In genomic region chr1:26838474-26839338, GRCh38 we compare ENCODE assay signal across 8 cellular contexts.
DNase-seq lines count a peak whose midpoint lies in the region; ATAC-seq and TF ChIP-seq lines count a peak whose summit lies in the region.

No MANE protein-coding gene starts in this region.

- DNase-seq in RWPE1 (ENCODE audit: low spot score) (no peak), NCI-H345 (lab: John Stamatoyannopoulos, UW) (no peak), NCI-H2081 treated with DMSO at 0.1 percent for 48 hours (lab: John Stamatoyannopoulos, UW) (no peak), DMS 273 treated with DMSO at 0.1 percent for 48 hours (lab: John Stamatoyannopoulos, UW) (no peak), SHP77 (lab: John Stamatoyannopoulos, UW) (no peak)
- peak; percentile 45 for DNase-seq in effector CD4-positive, alpha-beta T cell

- POLR2A ChIA-PET in RWPE1 (lab: Yijun Ruan, JAX; ENCODE audit: low non-redundant PET) = no interaction called here

- ATAC-seq in GM18498 (IDR thresholded peaks at IDR 0.05; ENCODE audit: unreplicated experiment) = peak; percentile 91
- peak; percentile 82 for ATAC-seq in GM21786 (IDR thresholded peaks at IDR 0.05; ENCODE audit: unreplicated experiment)

- CTCF ChIA-PET in RWPE1 (lab: Yijun Ruan, JAX) = no interaction called here

- no peak for TF ChIP-seq CTCF in RWPE1 (conservative IDR thresholded peaks at IDR 0.05; ENCODE audit: low read depth)

- H3K27ac ChIP-seq in RWPE1 = peak overlapping the region; percentile 51
